1 cellular context compared by ENCODE assay signal in genomic region chr6:109295766-109296156, GRCh38.
TF ChIP-seq lines count a peak whose summit lies in the region.

No MANE protein-coding gene starts in this region.

TF ChIP-seq in K562, 482 proteins besides CTCF, POLR2A, EP300 and RAD21 (continued from another document and continues in another):
- TF ChIP-seq MGA (IDR thresholded peaks at IDR 0.05) (no peak), UBTF (IDR thresholded peaks at IDR 0.05; ENCODE audit: borderline replicate concordance in 1 of 2, low read depth in 2 of 2, low read length in 2 of 2) (no peak), CBX5 (IDR thresholded peaks at IDR 0.05; ENCODE audit: borderline replicate concordance, low read depth) (no peak), RBM25 (IDR thresholded peaks at IDR 0.05; ENCODE audit: low read depth, low read length, severe bottlenecking) (peak; percentile 94), ARID1B (IDR thresholded peaks at IDR 0.05) (peak; percentile 4; the same call in 1 of the 2 replicates), ZNF592 (IDR thresholded peaks at IDR 0.05) (0 out of 2 replicates have a peak, but pooled peaks have one; percentile 11), CGGBP1 (CRISPR knock-in tag; IDR thresholded peaks at IDR 0.05) (no peak), KLF16 (IDR thresholded peaks at IDR 0.05) (no peak), KDM1A (IDR thresholded peaks at IDR 0.05) (peak; percentile 42 to 48; a peak in 3 of 4 replicates), ZNF324 (CRISPR knock-in tag; IDR thresholded peaks at IDR 0.05) (no peak), NUFIP1 (IDR thresholded peaks at IDR 0.05; ENCODE audit: partially characterized antibody) (no peak), CXXC5 (CRISPR knock-in tag; IDR thresholded peaks at IDR 0.05) (no peak), ADNP (tag; IDR thresholded peaks at IDR 0.05) (peak; percentile 58; the same call in 1 of the 2 replicates), BCOR (IDR thresholded peaks at IDR 0.05) (peak; percentile 81; the same call in 1 of the 2 replicates), HDAC2 (IDR thresholded peaks at IDR 0.05) (peak; percentile 43; the same call in 1 of the 2 replicates), NCOA1 (IDR thresholded peaks at IDR 0.05; ENCODE audit: low read depth) (no peak), ZNF318 (IDR thresholded peaks at IDR 0.05; ENCODE audit: borderline replicate concordance in 1 of 2, low read depth in 1 of 2) (no peak), BHLHE40 (IDR thresholded peaks at IDR 0.05; ENCODE audit: low read length) (no peak), CBX2 (IDR thresholded peaks at IDR 0.05; ENCODE audit: insufficient read depth, low read length, poor library complexity, severe bottlenecking) (no peak), GTF2B (IDR thresholded peaks at IDR 0.05; ENCODE audit: extremely low read depth, insufficient read length) (no peak), JUND (IDR thresholded peaks at IDR 0.05; ENCODE audit: borderline replicate concordance, low read depth, low read length) (no peak), JUND (tag; IDR thresholded peaks at IDR 0.05; ENCODE audit: borderline replicate concordance, low read depth, low read length) (no peak), XRCC5 (IDR thresholded peaks at IDR 0.05; ENCODE audit: low read depth, low read length) (no peak)
